Comparison of ENCODE assay signal across 9 cellular contexts in genomic region chr11:129323896-129324522, GRCh38. TPM values are rescaled to one million over a fixed set of nuclear protein-coding genes. Genes with fewer than 3 reads are reported as not detected.
DNase-seq lines count a peak whose midpoint lies in the region; ATAC-seq and TF ChIP-seq lines count a peak whose summit lies in the region.
"Had no signal": no experiment of that assay in that cellular context is flagged by ENCODE, and none has a peak within 500 bp of the region (broad histone marks: within the 10 kb centered on the region; RNA-seq: fewer than 3 reads in every experiment).

No MANE protein-coding gene starts in this region.

- H3K27me3 ChIP-seq in iPS-15b (ENCODE audit: control insufficient read depth, insufficient read depth, low read length) (no peaks in the 10 kb centered on the region), testis (no peaks in the 10 kb centered on the region)

- H3K9me3 ChIP-seq in iPS-15b (ENCODE audit: control insufficient read depth, insufficient read depth, low read length) = no peaks in the 10 kb centered on the region
- no peaks in the 10 kb centered on the region for H3K9me3 ChIP-seq in testis

- intact Hi-C loops in testis (cut with DNase I; ENCODE audit: low total_unique reads) = loop anchor here (10.0 kb wide), 1 partner anchor 199 kb away; no protein-coding TSS in a partner anchor

- DNase-seq in HuH-7 (ENCODE audit: low spot score) (peak; percentile 38), SIG-M5 treated with dmso at 0.1 percent for 504 hours (lab: John Stamatoyannopoulos, UW; ENCODE audit: unreplicated experiment) (peak; percentile 96), testis (peak; percentile 22), foreskin melanocyte (no peak)
- no peak for DNase-seq in activated CD8-positive, alpha-beta memory T cell treated with anti-CD3 and anti-CD28 coated beads, Interleukin-2, amount 50 U/mL, for 48 hours
- DNase-seq: NCI-H1105, WERI-Rb-1 had no signal

- no peak for TF ChIP-seq CTCF in testis (IDR thresholded peaks at IDR 0.05)

- H3K4me1 ChIP-seq in iPS-15b (ENCODE audit: control insufficient read depth, insufficient read depth, low read length) (peaks cover 8% of the 10 kb centered on the region), testis (no peaks in the 10 kb centered on the region)

- WGBS in testis, 2 donors = 60 to 62% methylated on average over 14 of the region's 14 CpGs

- H3K36me3 ChIP-seq in iPS-15b (ENCODE audit: control insufficient read depth, insufficient read depth, low read length) = no peaks in the 10 kb centered on the region
- no peaks in the 10 kb centered on the region for H3K36me3 ChIP-seq in testis (ENCODE audit: low read depth, missing control alignments)
- H3K36me3 ChIP-seq: WERI-Rb-1 had no signal

- no peak for ATAC-seq in GM19035 (IDR thresholded peaks at IDR 0.05; ENCODE audit: unreplicated experiment)

- no peak overlapping the region for H3K27ac ChIP-seq in testis
- H3K27ac ChIP-seq: WERI-Rb-1 had no signal

- H3K4me3 ChIP-seq in iPS-15b (ENCODE audit: low read depth, low read length) (no peak overlapping the region), testis (no peak overlapping the region)

- no peak for TF ChIP-seq POLR2A in testis (IDR thresholded peaks at IDR 0.05)

- peak overlapping the region; percentile 24 for H3K9ac ChIP-seq in iPS-15b (ENCODE audit: low read depth, low read length)

RNA-seq across cellular contexts. Expression of gene BARX2, which starts 51.6 kb away (rescaled TPM):
- total RNA-seq in testis = 1 to 10 TPM; 4.3 to 4.5 TPM
- polyA plus RNA-seq in testis (ENCODE audit: insufficient read depth, low read depth, low replicate concordance) = 5.0 TPM

Comparison
In these comparisons a context has a peak if more than half of its experiments do, and no peak if none do; other contexts are left out.
1. DNase-seq: peak in HuH-7 (single experiment), SIG-M5 treated with dmso at 0.1 percent for 504 hours (single experiment) and testis (single experiment); none in activated CD8-positive, alpha-beta memory T cell treated with anti-CD3 and anti-CD28 coated beads, Interleukin-2, amount 50 U/mL, for 48 hours (single experiment) and foreskin melanocyte (single experiment).